Comparison of ENCODE assay signal across 19 cellular contexts in genomic region chr15:60353245-60353940, GRCh38. TPM values are rescaled to one million over a fixed set of nuclear protein-coding genes. Genes with fewer than 3 reads are reported as not detected.
DNase-seq lines count a peak whose midpoint lies in the region; ATAC-seq and TF ChIP-seq lines count a peak whose summit lies in the region.
"Had no signal": no experiment of that assay in that cellular context is flagged by ENCODE, and none has a peak within 500 bp of the region (broad histone marks: within the 10 kb centered on the region; RNA-seq: fewer than 3 reads in every experiment).

No MANE protein-coding gene starts in this region.

- no peak overlapping the region for H3K27ac ChIP-seq in endodermal cell (ENCODE audit: low read depth, low read length)
- H3K27ac ChIP-seq: heart left ventricle, sigmoid colon had no signal

- H3K9me3 ChIP-seq in endodermal cell (ENCODE audit: control insufficient read depth, low read length) = no peaks in the 10 kb centered on the region
- H3K9me3 ChIP-seq: heart left ventricle, sigmoid colon had no signal

- WGBS in endodermal cell (ENCODE audit: insufficient coverage in 1 of 2, insufficient read length in 1 of 2), 2 experiments = 78 to 80% methylated on average over 5 of the region's 5 CpGs

- peaks cover 13% of the 10 kb centered on the region for H3K4me1 Mint-ChIP-seq in central memory CD8-positive, alpha-beta T cell
- H3K4me1 Mint-ChIP-seq in endodermal cell = no peaks in the 10 kb centered on the region
- H3K4me1 Mint-ChIP-seq in immature natural killer cell = no peaks in the 10 kb centered on the region

- peaks cover 95% of the 10 kb centered on the region for H3K36me3 ChIP-seq in endodermal cell (ENCODE audit: control insufficient read depth, insufficient read depth, low read length)

- H3K4me1 ChIP-seq in endodermal cell (ENCODE audit: control insufficient read depth, insufficient read depth, low read length) = no peaks in the 10 kb centered on the region
- H3K4me1 ChIP-seq: sigmoid colon had no signal

- H3K4me3 ChIP-seq in endodermal cell (ENCODE audit: low read length) = no peak overlapping the region
- H3K4me3 ChIP-seq: heart left ventricle, K562, sigmoid colon had no signal

- H3K27me3 ChIP-seq in endodermal cell (ENCODE audit: control insufficient read depth, insufficient read depth, low read length, poor library complexity, severe bottlenecking) = no peaks in the 10 kb centered on the region
- H3K27me3 ChIP-seq: heart left ventricle, sigmoid colon had no signal

- ATAC-seq in central memory CD8-positive, alpha-beta T cell (replicated peaks; ENCODE audit: extremely low read depth, poor library complexity, severe bottlenecking) = no peak
- peak; percentile 35 for ATAC-seq in omental fat pad (ENCODE audit: low FRiP score)
- ATAC-seq: heart left ventricle, K562 had no signal

- no peaks in the 10 kb centered on the region for H3K9me3 Mint-ChIP-seq in central memory CD8-positive, alpha-beta T cell
- H3K9me3 Mint-ChIP-seq in endodermal cell = peaks cover 4% of the 10 kb centered on the region
- H3K9me3 Mint-ChIP-seq in immature natural killer cell = no peaks in the 10 kb centered on the region
- H3K9me3 Mint-ChIP-seq: activated T-cell treated with anti-CD3 and anti-CD28 coated beads, Interleukin-2, amount 50 U/mL, for 24 hours had no signal

- no peak overlapping the region for H3K9ac ChIP-seq in endodermal cell (ENCODE audit: extremely low read depth, low read length, poor library complexity, severe bottlenecking)

- peaks cover 70% of the 10 kb centered on the region for H3K36me3 Mint-ChIP-seq in central memory CD8-positive, alpha-beta T cell (ENCODE audit: insufficient read depth)
- peaks cover 80% of the 10 kb centered on the region for H3K36me3 Mint-ChIP-seq in endodermal cell (ENCODE audit: low read depth)
- peaks cover 55 to 70% (median 68%) of the 10 kb centered on the region in 3 donors for H3K36me3 Mint-ChIP-seq in immature natural killer cell

- no peak for TF ChIP-seq CTCF in omental fat pad (IDR thresholded peaks at IDR 0.05)
- no peak for TF ChIP-seq CTCF in endodermal cell (conservative IDR thresholded peaks at IDR 0.05)

- peak; percentile 80 for DNase-seq in ELR (ENCODE audit: low read depth)
- DNase-seq in M059J (ENCODE audit: low read depth) = peak; percentile 68
- DNase-seq in central memory CD8-positive, alpha-beta T cell (ENCODE audit: low spot score in 2 of 2) = no peak
- no peak for DNase-seq in omental fat pad (ENCODE audit: low spot score)
- no peak for DNase-seq in OCI-M1 (lab: John Stamatoyannopoulos, UW)
- DNase-seq in endodermal cell = no peak
- DNase-seq in immature natural killer cell = no peak
- DNase-seq: activated CD4-positive, alpha-beta T cell treated with anti-CD3 and anti-CD28 coated beads, Interleukin-2, amount 10 ng/mL, durations not matched to agents 24 days and 14 days; activated T-cell treated with anti-CD3 and anti-CD28 coated beads, Interleukin-2, amount 50 U/mL, for 24 hours; CD4-positive, CD25-positive, alpha-beta regulatory T cell; heart left ventricle; kidney; mesendoderm; NCI-H1105 treated with DMSO at 0.1 percent for 48 hours; NCI-H2171 treated with DMSO at 0.1 percent for 48 hours; SHP77 treated with DMSO at 0.1 percent for 48 hours; sigmoid colon; stimulated activated CD4-positive, alpha-beta T cell treated with anti-CD3 and anti-CD28 coated beads, Interleukin-4, amount 100 ng/mL, for 1 hour had no signal

- peak overlapping the region; percentile 64 for H3K27ac Mint-ChIP-seq in central memory CD8-positive, alpha-beta T cell (ENCODE audit: low read depth)
- H3K27ac Mint-ChIP-seq in endodermal cell (no peak overlapping the region), immature natural killer cell (no peak overlapping the region)
- H3K27ac Mint-ChIP-seq: activated CD4-positive, alpha-beta T cell treated with anti-CD3 and anti-CD28 coated beads, Interleukin-2, amount 10 ng/mL, durations not matched to agents 24 days and 14 days; activated T-cell treated with anti-CD3 and anti-CD28 coated beads, Interleukin-2, amount 50 U/mL, for 24 hours; CD4-positive, CD25-positive, alpha-beta regulatory T cell had no signal

- H3K4me3 Mint-ChIP-seq in central memory CD8-positive, alpha-beta T cell = no peak overlapping the region
- H3K4me3 Mint-ChIP-seq in endodermal cell = no peak overlapping the region
- no peak overlapping the region for H3K4me3 Mint-ChIP-seq in immature natural killer cell
- H3K4me3 Mint-ChIP-seq: activated CD4-positive, alpha-beta T cell treated with anti-CD3 and anti-CD28 coated beads, Interleukin-2, amount 10 ng/mL, durations not matched to agents 24 days and 14 days; activated T-cell treated with anti-CD3 and anti-CD28 coated beads, Interleukin-2, amount 50 U/mL, for 24 hours; CD4-positive, CD25-positive, alpha-beta regulatory T cell had no signal

- H3K27me3 Mint-ChIP-seq in central memory CD8-positive, alpha-beta T cell = no peaks in the 10 kb centered on the region
- H3K27me3 Mint-ChIP-seq in endodermal cell (ENCODE audit: insufficient read depth) (no peaks in the 10 kb centered on the region), immature natural killer cell (ENCODE audit: low read depth in 3 of 3) (no peaks in the 10 kb centered on the region)
- H3K27me3 Mint-ChIP-seq: activated CD4-positive, alpha-beta T cell treated with anti-CD3 and anti-CD28 coated beads, Interleukin-2, amount 10 ng/mL, durations not matched to agents 24 days and 14 days; activated T-cell treated with anti-CD3 and anti-CD28 coated beads, Interleukin-2, amount 50 U/mL, for 24 hours; CD4-positive, CD25-positive, alpha-beta regulatory T cell had no signal

RNA-seq across cellular contexts. Expression of gene ANXA2, which starts 44.4 kb away (rescaled TPM):
- total RNA-seq in M059J (2014; rRNA removed; shearing (Covaris generic)) = 2,649 and 2,950 TPM in 2 replicates
- total RNA-seq in omental fat pad (1,000 to 10,000 TPM in 3 of 4 donors, 100 to 1,000 TPM in 1; 907 to 1,545 (median 1,123) TPM), endodermal cell (100 to 1,000 TPM; 355 to 392 TPM)
- polyA plus RNA-seq in endodermal cell (2013, experiment 1 of 2) = 280 TPM
- 311 TPM for polyA plus RNA-seq in endodermal cell (2013, experiment 2 of 2)
- 100 to 1,000 TPM; 358 to 849 (median 423) TPM for polyA plus RNA-seq in immature natural killer cell

Comparison
In these comparisons a context has a peak if more than half of its experiments do, and no peak if none do; other contexts are left out.
1. DNase-seq: peak in ELR (single experiment) and M059J (single experiment); none in central memory CD8-positive, alpha-beta T cell (0 of 2), omental fat pad (single experiment), OCI-M1 (single experiment), endodermal cell (single experiment) and immature natural killer cell (0 of 3).